ENCODE assay signal across 25 cellular contexts in the genomic region with DNA sequence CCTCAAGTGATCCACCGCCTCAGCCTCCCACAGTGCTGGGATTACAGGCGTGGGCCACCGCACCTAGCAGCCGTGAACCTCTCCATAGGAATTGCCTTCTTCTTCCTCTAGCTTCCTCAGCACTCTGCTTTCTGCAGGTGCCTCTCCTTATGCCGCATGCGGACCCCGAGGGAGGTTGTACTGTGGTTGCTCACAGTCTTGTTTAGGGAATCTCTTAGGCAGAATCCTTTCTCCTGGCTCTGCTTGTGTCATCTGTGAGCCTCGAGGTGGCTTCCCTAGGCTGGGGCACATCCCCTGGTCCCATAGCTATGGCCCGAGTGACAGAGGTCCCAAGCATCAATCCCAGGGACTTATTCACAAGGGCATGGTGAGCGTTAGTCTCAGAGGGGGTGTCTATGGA. TPM values are rescaled to one million over a fixed set of nuclear protein-coding genes. Genes with fewer than 3 reads are reported as not detected.
DNase-seq lines count a peak whose midpoint lies in the region; ATAC-seq and TF ChIP-seq lines count a peak whose summit lies in the region.
"Had no signal": no experiment of that assay in that cellular context is flagged by ENCODE, and none has a peak within 500 bp of the region (broad histone marks: within the 10 kb centered on the region; RNA-seq: fewer than 3 reads in every experiment).

No MANE protein-coding gene starts in this region.

- H4K12ac ChIP-seq in trophoblast cell (ENCODE audit: low read depth, low read length) = no peak overlapping the region

- H4K91ac ChIP-seq in trophoblast cell (ENCODE audit: low read depth, low read length) = no peak overlapping the region

- no peaks in the 10 kb centered on the region for H3K79me2 ChIP-seq in trophoblast cell (ENCODE audit: control insufficient read depth, insufficient read depth, low read length, poor library complexity)

- H3K27me3 ChIP-seq in H7 (ENCODE audit: control insufficient read depth, insufficient read depth, low read length) = no peaks in the 10 kb centered on the region; the same call in 1 of the 2 replicates
- no peaks in the 10 kb centered on the region for H3K27me3 ChIP-seq in trophoblast cell (ENCODE audit: insufficient read depth, low read length)
- H3K27me3 ChIP-seq: Peyer's patch had no signal

- no peaks in the 10 kb centered on the region for H3K79me1 ChIP-seq in trophoblast cell (ENCODE audit: low read length)

- H2AK5ac ChIP-seq in trophoblast cell (ENCODE audit: low read length) = peak overlapping the region; percentile 15

- H3K4me1 ChIP-seq in trophoblast cell (ENCODE audit: control insufficient read depth in 1 of 2, insufficient read depth in 2 of 2, low read length in 2 of 2) = peaks cover 8 to 14% of the 10 kb centered on the region in 2 experiments

- H3K27ac ChIP-seq in coronary artery (no peak overlapping the region), trophoblast cell (ENCODE audit: low read depth, low read length) (no peak overlapping the region)
- H3K27ac ChIP-seq: Peyer's patch had no signal

- H2BK120ac ChIP-seq in trophoblast cell (ENCODE audit: insufficient read depth, low read length, poor library complexity) = no peak overlapping the region

- no peak overlapping the region for H4K8ac ChIP-seq in trophoblast cell (ENCODE audit: low read depth, low read length)

- TF ChIP-seq CTCF in coronary artery (IDR thresholded peaks at IDR 0.05) = no peak

- H3K36me3 ChIP-seq in H7 (replicated peaks; ENCODE audit: control insufficient read depth, insufficient read depth, low read length) (no peaks in the 10 kb centered on the region; the same call in 1 of the 2 replicates), trophoblast cell (ENCODE audit: control insufficient read depth in 1 of 2, insufficient read depth in 2 of 2, low read length in 2 of 2) (peaks cover 4 to 7% of the 10 kb centered on the region in 2 experiments)
- H3K36me3 ChIP-seq: Peyer's patch had no signal

- no peaks in the 10 kb centered on the region for H3K9me3 ChIP-seq in trophoblast cell (ENCODE audit: insufficient read depth, low read depth, low read length)
- H3K9me3 ChIP-seq: Peyer's patch had no signal

- DNase-seq in AG20443 (ENCODE audit: low spot score) = peak; percentile 1
- DNase-seq in H7 = peak; percentile 17
- DNase-seq in coronary artery (ENCODE audit: low spot score) = peak; percentile 12
- DNase-seq in trophoblast cell = no peak
- no peak for DNase-seq in NCI-H2081 treated with DMSO at 0.1 percent for 48 hours (lab: John Stamatoyannopoulos, UW)
- DNase-seq: CD4-positive, alpha-beta T cell; COR-L47; DMS 273 treated with DMSO at 0.1 percent for 48 hours; GOT3; IMR-90; NCI-H1105; NCI-H146; NCI-H2029 treated with DMSO at 0.1 percent for 48 hours; NCI-H2171; NCI-H345; NCI-H524; NCI-H774; SHP77; SW 1271 had no signal

- no peak overlapping the region for H3K23ac ChIP-seq in trophoblast cell (ENCODE audit: low read length)

- H3K4me3 ChIP-seq in H7 (ENCODE audit: insufficient read depth, low read depth, low read length) = no peak overlapping the region
- H3K4me3 ChIP-seq in coronary artery = no peak overlapping the region
- H3K4me3 ChIP-seq in trophoblast cell (ENCODE audit: low read depth, low read length) = no peak overlapping the region
- H3K4me3 ChIP-seq: Peyer's patch had no signal

- H2BK5ac ChIP-seq in trophoblast cell (ENCODE audit: low read depth, low read length, poor library complexity) = no peak overlapping the region

- ATAC-seq in SK-N-SH treated with all-trans-retinoic acid at 6 μM for 48 hours (no peak), GM19351 (IDR thresholded peaks at IDR 0.05; ENCODE audit: unreplicated experiment) (no peak)

- H3K4ac ChIP-seq in trophoblast cell (ENCODE audit: low read depth, low read length) = no peak overlapping the region

- H3K18ac ChIP-seq in trophoblast cell (ENCODE audit: low read length) = no peak overlapping the region

- H3K4me2 ChIP-seq in trophoblast cell (ENCODE audit: low read length) = no peak overlapping the region

- H2BK12ac ChIP-seq in trophoblast cell (ENCODE audit: low read length) = no peak overlapping the region

- no peak overlapping the region for H2AFZ ChIP-seq in trophoblast cell (ENCODE audit: insufficient read depth, low read length, poor library complexity)

- no peak overlapping the region for H3K9ac ChIP-seq in trophoblast cell (ENCODE audit: low read length)

- WGBS in trophoblast cell (ENCODE audit: extremely low coverage, insufficient coverage, insufficient read length) = no CpG with 5 or more reads among the region's 10 CpGs

- H3K14ac ChIP-seq in trophoblast cell (ENCODE audit: low read length) = no peak overlapping the region

TF ChIP-seq in SK-N-SH treated with all-trans-retinoic acid at 6 μM for 48 hours, 23 proteins besides CTCF, POLR2A, EP300 and RAD21:
- TF ChIP-seq CSDC2 (CRISPR knock-in tag; IDR thresholded peaks at IDR 0.05) (no peak), SNAI2 (CRISPR knock-in tag; IDR thresholded peaks at IDR 0.05) (no peak), RARB (CRISPR knock-in tag; IDR thresholded peaks at IDR 0.05) (no peak), TCF4 (CRISPR knock-in tag; IDR thresholded peaks at IDR 0.05; ENCODE audit: borderline replicate concordance) (no peak), ISL1 (CRISPR knock-in tag; IDR thresholded peaks at IDR 0.05) (no peak), ZNF70 (CRISPR knock-in tag; IDR thresholded peaks at IDR 0.05) (no peak), ZNF8 (CRISPR knock-in tag; IDR thresholded peaks at IDR 0.05) (no peak), OSR1 (CRISPR knock-in tag; IDR thresholded peaks at IDR 0.05) (no peak), BACH2 (CRISPR knock-in tag; IDR thresholded peaks at IDR 0.05; ENCODE audit: borderline replicate concordance) (no peak), ZC3H10 (CRISPR knock-in tag; IDR thresholded peaks at IDR 0.05) (no peak)
- TF ChIP-seq, protein P1, sequence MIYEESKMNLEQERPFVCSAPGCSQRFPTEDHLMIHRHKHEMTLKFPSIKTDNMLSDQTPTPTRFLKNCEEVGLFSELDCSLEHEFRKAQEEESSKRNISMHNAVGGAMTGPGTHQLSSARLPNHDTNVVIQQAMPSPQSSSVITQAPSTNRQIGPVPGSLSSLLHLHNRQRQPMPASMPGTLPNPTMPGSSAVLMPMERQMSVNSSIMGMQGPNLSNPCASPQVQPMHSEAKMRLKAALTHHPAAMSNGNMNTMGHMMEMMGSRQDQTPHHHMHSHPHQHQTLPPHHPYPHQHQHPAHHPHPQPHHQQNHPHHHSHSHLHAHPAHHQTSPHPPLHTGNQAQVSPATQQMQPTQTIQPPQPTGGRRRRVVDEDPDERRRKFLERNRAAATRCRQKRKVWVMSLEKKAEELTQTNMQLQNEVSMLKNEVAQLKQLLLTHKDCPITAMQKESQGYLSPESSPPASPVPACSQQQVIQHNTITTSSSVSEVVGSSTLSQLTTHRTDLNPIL (CRISPR knock-in tag; IDR thresholded peaks at IDR 0.05; ENCODE audit: low read depth) = no peak
- TF ChIP-seq, protein P2, sequence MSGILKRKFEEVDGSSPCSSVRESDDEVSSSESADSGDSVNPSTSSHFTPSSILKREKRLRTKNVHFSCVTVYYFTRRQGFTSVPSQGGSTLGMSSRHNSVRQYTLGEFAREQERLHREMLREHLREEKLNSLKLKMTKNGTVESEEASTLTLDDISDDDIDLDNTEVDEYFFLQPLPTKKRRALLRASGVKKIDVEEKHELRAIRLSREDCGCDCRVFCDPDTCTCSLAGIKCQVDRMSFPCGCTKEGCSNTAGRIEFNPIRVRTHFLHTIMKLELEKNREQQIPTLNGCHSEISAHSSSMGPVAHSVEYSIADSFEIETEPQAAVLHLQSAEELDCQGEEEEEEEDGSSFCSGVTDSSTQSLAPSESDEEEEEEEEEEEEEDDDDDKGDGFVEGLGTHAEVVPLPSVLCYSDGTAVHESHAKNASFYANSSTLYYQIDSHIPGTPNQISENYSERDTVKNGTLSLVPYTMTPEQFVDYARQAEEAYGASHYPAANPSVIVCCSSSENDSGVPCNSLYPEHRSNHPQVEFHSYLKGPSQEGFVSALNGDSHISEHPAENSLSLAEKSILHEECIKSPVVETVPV (CRISPR knock-in tag; IDR thresholded peaks at IDR 0.05) = no peak
- TF ChIP-seq, protein P3, sequence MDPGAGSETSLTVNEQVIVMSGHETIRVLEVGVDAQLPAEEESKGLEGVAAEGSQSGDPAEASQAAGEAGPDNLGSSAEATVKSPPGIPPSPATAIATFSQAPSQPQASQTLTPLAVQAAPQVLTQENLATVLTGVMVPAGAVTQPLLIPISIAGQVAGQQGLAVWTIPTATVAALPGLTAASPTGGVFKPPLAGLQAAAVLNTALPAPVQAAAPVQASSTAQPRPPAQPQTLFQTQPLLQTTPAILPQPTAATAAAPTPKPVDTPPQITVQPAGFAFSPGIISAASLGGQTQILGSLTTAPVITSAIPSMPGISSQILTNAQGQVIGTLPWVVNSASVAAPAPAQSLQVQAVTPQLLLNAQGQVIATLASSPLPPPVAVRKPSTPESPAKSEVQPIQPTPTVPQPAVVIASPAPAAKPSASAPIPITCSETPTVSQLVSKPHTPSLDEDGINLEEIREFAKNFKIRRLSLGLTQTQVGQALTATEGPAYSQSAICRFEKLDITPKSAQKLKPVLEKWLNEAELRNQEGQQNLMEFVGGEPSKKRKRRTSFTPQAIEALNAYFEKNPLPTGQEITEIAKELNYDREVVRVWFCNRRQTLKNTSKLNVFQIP (CRISPR knock-in tag; IDR thresholded peaks at IDR 0.05; ENCODE audit: borderline replicate concordance, low read depth) = no peak

RNA-seq across cellular contexts. Expression of a gene that starts 33.2 kb away (rescaled TPM):
- not detected in 2 replicates for total RNA-seq in H7 (2014; rRNA removed; shearing (Covaris generic))
- polyA plus RNA-seq in trophoblast cell (2013) = 0.01 and 0.03 TPM in 2 replicates
- total RNA-seq: A673, G401, IMR-90 had no signal
- polyA plus RNA-seq: BJ, IMR-90 had no signal

RNA-seq across cellular contexts. Expression of a gene that starts 38.1 kb away (rescaled TPM):
- total RNA-seq in H7 (2014; rRNA removed; shearing (Covaris generic)) = 44.2 and 56.7 TPM in 2 replicates
- 7.7 TPM in 2 replicates for polyA plus RNA-seq in trophoblast cell (2013)

RNA-seq across cellular contexts. Expression of a gene that starts 48.6 kb away (rescaled TPM):
- 149 and 155 TPM in 2 replicates for total RNA-seq in H7 (2014; rRNA removed; shearing (Covaris generic))
- 165 and 168 TPM in 2 replicates for polyA plus RNA-seq in trophoblast cell (2013)

Comparison
In these comparisons a context has a peak if more than half of its experiments do, and no peak if none do; other contexts are left out.
1. DNase-seq: peak in AG20443 (single experiment), H7 (single experiment) and coronary artery (single experiment); none in trophoblast cell (0 of 2) and NCI-H2081 treated with DMSO at 0.1 percent for 48 hours (single experiment).